Comparison of ENCODE assay signal across 8 cellular contexts in genomic region chr11:64305075-64305690, GRCh38. TPM values are rescaled to one million over a fixed set of nuclear protein-coding genes. Genes with fewer than 3 reads are reported as not detected.
A peak's percentile ranks its signal among the peaks of the same experiment; 100 is the strongest.
DNase-seq lines count a peak whose midpoint lies in the region; ATAC-seq, FAIRE-seq and TF ChIP-seq lines count a peak whose summit lies in the region.

TSS of gene ESRRA (plus strand) at chr11:64305524. CDS start at chr11:64307180, 1,656 bp downstream.

- H3K4me1 ChIP-seq in ovary (ENCODE audit: insufficient read depth) (peaks cover 10% of the 10 kb centered on the region), thymus (ENCODE audit: control insufficient read depth, insufficient read depth, low read length) (peaks cover 15% of the 10 kb centered on the region)

- peak within 1 kb of the TSS; percentile 48 for H3K4me3 ChIP-seq in ovary
- peak within 1 kb of the TSS; percentile 89 for H3K4me3 ChIP-seq in thymus (ENCODE audit: low read length)

- H3K9me3 Mint-ChIP-seq in activated naive CD8-positive, alpha-beta T cell treated with anti-CD3 and anti-CD28 coated beads, Interleukin-2, amount 10 ng/mL, durations not matched to agents 7 days and 5 days = no peaks in the 10 kb centered on the region

- peaks cover 23% of the 10 kb centered on the region for H3K4me1 Mint-ChIP-seq in activated naive CD8-positive, alpha-beta T cell treated with anti-CD3 and anti-CD28 coated beads, Interleukin-2, amount 10 ng/mL, durations not matched to agents 7 days and 5 days

- DNase-seq in GM12891 (ENCODE audit: insufficient read length, low spot score) (peak; percentile 94), NCI-H1417 treated with DMSO at 0.1 percent for 48 hours (lab: John Stamatoyannopoulos, UW) (peak; percentile 94), SW 1271 (lab: John Stamatoyannopoulos, UW) (peak; percentile 96 to 98), head of caudate nucleus (peak; percentile 98 to 100 (median 100)), ovary (peak; percentile 99)
- DNase-seq in activated naive CD8-positive, alpha-beta T cell treated with anti-CD3 and anti-CD28 coated beads, Interleukin-2, amount 10 ng/mL, durations not matched to agents 7 days and 5 days = peak; percentile 100

- no peak for TF ChIP-seq EP300 in ovary (IDR thresholded peaks at IDR 0.05)

- 1 to 2% (median 1%) methylated on average over 30 to 79 of the region's 81 CpGs for WGBS in ovary, 3 donors
- 1% methylated on average over 81 of the region's 81 CpGs for WGBS in thymus

- TF ChIP-seq CTCF in ovary (IDR thresholded peaks at IDR 0.05) = no peak

- peak within 1 kb of the TSS; percentile 94 for H3K4me3 Mint-ChIP-seq in activated naive CD8-positive, alpha-beta T cell treated with anti-CD3 and anti-CD28 coated beads, Interleukin-2, amount 10 ng/mL, durations not matched to agents 7 days and 5 days

- H3K27ac ChIP-seq in ovary = peak within 1 kb of the TSS in 1 of 2 donors; percentile 55
- peak within 1 kb of the TSS; percentile 90 for H3K27ac ChIP-seq in thymus (ENCODE audit: low read depth)

- intact Hi-C loops in head of caudate nucleus (cut with DNase I) (loop anchor here (2.0 kb wide), 1 partner anchor 34 kb away; no protein-coding TSS in a partner anchor), ovary (cut with DNase I) (loop anchor here in 1 of 4 donors (2.0 to 5.0 kb wide), 2 partner anchors 20 to 63 kb away; partner anchors contain the start of genes BAD, FKBP2 and GPR137)

- peaks cover 2% of the 10 kb centered on the region for H3K27me3 ChIP-seq in ovary
- peaks cover 21% of the 10 kb centered on the region for H3K27me3 ChIP-seq in thymus (ENCODE audit: control insufficient read depth, insufficient read depth)

- peak; percentile 97 for FAIRE-seq in GM12891 (lab: Jason Lieb, UNC)

- peaks cover 4% of the 10 kb centered on the region for H3K36me3 Mint-ChIP-seq in activated naive CD8-positive, alpha-beta T cell treated with anti-CD3 and anti-CD28 coated beads, Interleukin-2, amount 10 ng/mL, durations not matched to agents 7 days and 5 days

- ATAC-seq in HG02798 (IDR thresholded peaks at IDR 0.05; ENCODE audit: poor library complexity, unreplicated experiment) = peak; percentile 82
- peak; percentile 77 for ATAC-seq in activated naive CD8-positive, alpha-beta T cell treated with anti-CD3 and anti-CD28 coated beads, Interleukin-2, amount 10 ng/mL, durations not matched to agents 7 days and 5 days (ENCODE audit: low read depth)

- peak within 1 kb of the TSS; percentile 98 for H3K27ac Mint-ChIP-seq in activated naive CD8-positive, alpha-beta T cell treated with anti-CD3 and anti-CD28 coated beads, Interleukin-2, amount 10 ng/mL, durations not matched to agents 7 days and 5 days

- POLR2A ChIA-PET in activated naive CD8-positive, alpha-beta T cell treated with anti-CD3 and anti-CD28 coated beads, Interleukin-2, amount 10 ng/mL, durations not matched to agents 7 days and 5 days (lab: Charles Lee) = interaction anchor here (0.8 to 5.2 kb wide), 15 partner anchors 13 to 344 kb away, joined by 3 to 76 read pairs (median 14); partner anchors contain the start of genes BAD, CCDC88B, FERMT3 and FKBP2

- H3K27me3 Mint-ChIP-seq in activated naive CD8-positive, alpha-beta T cell treated with anti-CD3 and anti-CD28 coated beads, Interleukin-2, amount 10 ng/mL, durations not matched to agents 7 days and 5 days = peaks cover 19% of the 10 kb centered on the region

- H3K36me3 ChIP-seq in ovary (no peaks in the 10 kb centered on the region), thymus (ENCODE audit: control insufficient read depth, insufficient read depth) (peaks cover 10% of the 10 kb centered on the region)

- TF ChIP-seq POLR2A in GM12891 (IDR thresholded peaks at IDR 0.05; ENCODE audit: low read depth, low read length) = no peak
- no peak for TF ChIP-seq POLR2A in ovary (IDR thresholded peaks at IDR 0.05)

- H3K9me3 ChIP-seq in ovary (no peaks in the 10 kb centered on the region), thymus (ENCODE audit: control insufficient read depth) (no peaks in the 10 kb centered on the region)

TF ChIP-seq in GM12891, 5 proteins besides CTCF, POLR2A, EP300 and RAD21:
- TF ChIP-seq POU2F2 (IDR thresholded peaks at IDR 0.05; ENCODE audit: low read depth, low read length) (peak; percentile 28; the same call in 1 of the 2 replicates), SPI1 (IDR thresholded peaks at IDR 0.05; ENCODE audit: low read depth, low read length) (no peak), POLR2AphosphoS5 (IDR thresholded peaks at IDR 0.05; ENCODE audit: low read depth, low read length) (0 out of 2 replicates have a peak, but pooled peaks have one; percentile 46), TAF1 (IDR thresholded peaks at IDR 0.05; ENCODE audit: low read depth, low read length) (peak; percentile 32; the same call in 1 of the 2 replicates)

RNA-seq across cellular contexts. Expression of gene ESRRA, which starts in this region (rescaled TPM):
- 11.5 TPM for polyA plus RNA-seq in GM12891 (2012; ENCODE audit: low read depth, missing spikeins)
- total RNA-seq in activated naive CD8-positive, alpha-beta T cell treated with anti-CD3 and anti-CD28 coated beads, Interleukin-2, amount 10 ng/mL, durations not matched to agents 7 days and 5 days = 10 to 100 TPM; 33.9 to 35.1 TPM
- 10 to 100 TPM in 6 of 7 donors, 1 to 10 TPM in 1; 9.2 to 17.4 (median 15.7) TPM for total RNA-seq in ovary
- polyA plus RNA-seq in ovary (10 to 100 TPM in 1 of 2 donors, 1 to 10 TPM in 1; 2.3 to 11.9 TPM), thymus (48.0 TPM)
